ENCODE assay signal across 8 cellular contexts in the genomic region with DNA sequence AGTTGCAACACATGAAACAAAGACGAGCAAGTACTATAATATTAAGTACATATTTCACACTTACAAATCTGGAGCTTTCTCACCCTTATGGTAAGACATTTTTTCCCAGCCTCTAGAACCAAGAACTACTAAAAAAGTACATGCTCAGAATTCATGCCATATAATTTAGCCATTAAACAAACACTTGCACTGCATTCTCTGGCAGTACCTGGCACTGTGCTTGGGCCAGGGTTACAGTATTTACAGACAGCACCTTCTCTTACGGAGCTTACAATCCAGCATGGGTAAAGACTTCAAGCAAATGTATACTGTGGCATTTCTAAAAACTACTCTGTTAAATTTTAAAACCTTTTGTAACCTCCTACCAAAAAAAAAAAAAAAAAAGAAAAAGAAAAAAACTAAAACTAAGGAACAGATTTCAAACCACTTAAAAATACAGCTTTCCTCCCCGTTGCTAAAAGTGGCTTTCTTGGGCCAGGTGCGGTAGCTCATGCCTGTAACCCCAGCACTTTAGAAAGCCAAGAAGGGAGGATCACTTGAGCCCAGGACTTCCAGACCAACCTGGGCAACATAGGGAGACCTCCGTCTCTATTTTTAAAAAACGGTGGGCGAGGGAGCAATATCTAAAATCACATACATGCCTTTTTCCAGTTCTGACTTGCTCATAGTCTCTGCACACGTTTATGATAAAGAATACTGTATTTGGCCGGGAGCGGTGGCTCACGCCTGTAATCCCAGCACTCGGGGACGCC. TPM values are rescaled to one million over a fixed set of nuclear protein-coding genes. Genes with fewer than 3 reads are reported as not detected.
DNase-seq lines count a peak whose midpoint lies in the region; ATAC-seq and TF ChIP-seq lines count a peak whose summit lies in the region.

No MANE protein-coding gene starts in this region.

- H3K18ac ChIP-seq in trophoblast cell (ENCODE audit: low read length) = no peak overlapping the region

- peak overlapping the region; percentile 71 to 98 (median 90) for H3K4me2 ChIP-seq in BLaER1 treated with 17β-estradiol and CSF1 and Interleukin-3, amounts not matched to agents 10 nM and 100 nM
- H3K4me2 ChIP-seq in GM23338 = peak overlapping the region; percentile 94
- peak overlapping the region; percentile 62 for H3K4me2 ChIP-seq in SU-DHL-6 (ENCODE audit: low read depth, low read length, poor library complexity, severe bottlenecking)
- H3K4me2 ChIP-seq in trophoblast cell (ENCODE audit: low read length) = peak overlapping the region; percentile 78

- no peaks in the 10 kb centered on the region; the same call in 2 of the 3 replicates for H3K36me3 Mint-ChIP-seq in GM23338 (ENCODE audit: low read depth)

- TF ChIP-seq CTCF in GM23338 (conservative IDR thresholded peaks at IDR 0.05; ENCODE audit: low read depth in 2 of 2) (no peak), SU-DHL-6 (IDR thresholded peaks at IDR 0.05; ENCODE audit: insufficient read depth, low read length, poor library complexity, severe bottlenecking) (no peak), fibroblast of mammary gland (conservative IDR thresholded peaks at IDR 0.05; ENCODE audit: control insufficient read depth, insufficient read depth, low read depth, low read length) (no peak)

- peak overlapping the region; percentile 55 for H3K14ac ChIP-seq in trophoblast cell (ENCODE audit: low read length)

- no peaks in the 10 kb centered on the region for H3K9me3 Mint-ChIP-seq in GM23338

- H3K9me3 ChIP-seq in BLaER1 treated with 17β-estradiol and CSF1 and Interleukin-3, amounts not matched to agents 10 nM and 100 nM (replicated peaks in 1 of 11) = no peaks in the 10 kb centered on the region
- H3K9me3 ChIP-seq in SU-DHL-6 (ENCODE audit: insufficient read depth, low read length) (no peaks in the 10 kb centered on the region), trophoblast cell (ENCODE audit: insufficient read depth, low read depth, low read length) (no peaks in the 10 kb centered on the region)

- peaks cover 56% of the 10 kb centered on the region for H3K79me2 ChIP-seq in GM23338 (replicated peaks; ENCODE audit: insufficient read depth)
- peaks cover 26% of the 10 kb centered on the region; the same call in 1 of the 2 replicates for H3K79me2 ChIP-seq in SU-DHL-6 (ENCODE audit: insufficient read depth, low read length)
- peaks cover 4% of the 10 kb centered on the region for H3K79me2 ChIP-seq in trophoblast cell (ENCODE audit: control insufficient read depth, insufficient read depth, low read length, poor library complexity)

- H3K27ac Mint-ChIP-seq in GM23338 = peak overlapping the region; percentile 88; the same call in 1 of the 2 replicates

- peak overlapping the region; percentile 74 to 90 (median 84) for H3K27ac ChIP-seq in BLaER1 treated with 17β-estradiol and CSF1 and Interleukin-3, amounts not matched to agents 10 nM and 100 nM
- H3K27ac ChIP-seq in GM23338 (ENCODE audit: low read depth) (peak overlapping the region; percentile 77), SU-DHL-6 (ENCODE audit: low read depth, low read length) (peak overlapping the region; percentile 28), trophoblast cell (ENCODE audit: low read depth, low read length) (no peak overlapping the region)

- no peaks in the 10 kb centered on the region for H3F3A ChIP-seq in GM23338 (replicated peaks; ENCODE audit: low read depth)
- H3F3A ChIP-seq in SU-DHL-6 (ENCODE audit: insufficient read depth) = peaks cover 8% of the 10 kb centered on the region; the same call in 1 of the 2 replicates

- no peak overlapping the region for H4K91ac ChIP-seq in trophoblast cell (ENCODE audit: low read depth, low read length)

- H3K4ac ChIP-seq in trophoblast cell (ENCODE audit: low read depth, low read length) = peak overlapping the region; percentile 82

- no peak overlapping the region for H2BK120ac ChIP-seq in trophoblast cell (ENCODE audit: insufficient read depth, low read length, poor library complexity)

- no peak overlapping the region for H4K8ac ChIP-seq in trophoblast cell (ENCODE audit: low read depth, low read length)

- H3K79me1 ChIP-seq in trophoblast cell (ENCODE audit: low read length) = peaks cover 4% of the 10 kb centered on the region

- ATAC-seq in GM23338 = peak; percentile 12
- ATAC-seq in HG02763 (IDR thresholded peaks at IDR 0.05; ENCODE audit: unreplicated experiment) = no peak
- ATAC-seq in GM18858 (IDR thresholded peaks at IDR 0.05; ENCODE audit: unreplicated experiment) = no peak

- no peak overlapping the region for H2BK12ac ChIP-seq in trophoblast cell (ENCODE audit: low read length)

- no peak overlapping the region for H2AK5ac ChIP-seq in trophoblast cell (ENCODE audit: low read length)

- peaks cover 2% of the 10 kb centered on the region for H3K27me3 Mint-ChIP-seq in GM23338 (ENCODE audit: insufficient read depth, low read depth, poor library complexity)

- H3K9me2 ChIP-seq in GM23338 (ENCODE audit: insufficient read depth) (no peaks in the 10 kb centered on the region), SU-DHL-6 (replicated peaks; ENCODE audit: insufficient read depth, low read length) (no peaks in the 10 kb centered on the region)

- H3K4me3 ChIP-seq in BLaER1 treated with 17β-estradiol and CSF1 and Interleukin-3, amounts not matched to agents 10 nM and 100 nM = peak overlapping the region; percentile 74 to 97 (median 90)
- peak overlapping the region; percentile 98 for H3K4me3 ChIP-seq in GM23338
- peak overlapping the region; percentile 91 for H3K4me3 ChIP-seq in SU-DHL-6 (ENCODE audit: insufficient read depth, low read length, poor library complexity, severe bottlenecking)
- peak overlapping the region; percentile 85 for H3K4me3 ChIP-seq in fibroblast of mammary gland (ENCODE audit: control insufficient read depth, low read depth, low read length)
- peak overlapping the region; percentile 88 for H3K4me3 ChIP-seq in trophoblast cell (ENCODE audit: low read depth, low read length)

- H3K23ac ChIP-seq in trophoblast cell (ENCODE audit: low read length) = no peak overlapping the region

- H2AFZ ChIP-seq in GM23338 = peak overlapping the region; percentile 90; the same call in 1 of the 2 replicates
- peak overlapping the region; percentile 93 for H2AFZ ChIP-seq in SU-DHL-6 (ENCODE audit: low read depth, low read length, severe bottlenecking)
- H2AFZ ChIP-seq in trophoblast cell (ENCODE audit: insufficient read depth, low read length, poor library complexity) = peak overlapping the region; percentile 91

- H3K4me3 Mint-ChIP-seq in GM23338 = peak overlapping the region; percentile 97

- peaks cover 0 to 46% (median 0%) of the 10 kb centered on the region in 11 experiments; a peak in 10 of 22 replicates for H4K20me1 ChIP-seq in BLaER1 treated with 17β-estradiol and CSF1 and Interleukin-3, amounts not matched to agents 10 nM and 100 nM
- H4K20me1 ChIP-seq in GM23338 (replicated peaks; ENCODE audit: insufficient read depth) (no peaks in the 10 kb centered on the region), SU-DHL-6 (ENCODE audit: low read depth, low read length) (no peaks in the 10 kb centered on the region)

- no peak for DNase-seq in GM23338 (ENCODE audit: low spot score)
- DNase-seq in fibroblast of mammary gland (ENCODE audit: low read depth) = no peak
- no peak for DNase-seq in trophoblast cell
- no peak for DNase-seq in GDM1 (lab: John Stamatoyannopoulos, UW)

- H3K27me3 ChIP-seq in BLaER1 treated with 17β-estradiol and CSF1 and Interleukin-3, amounts not matched to agents 10 nM and 100 nM = no peaks in the 10 kb centered on the region
- H3K27me3 ChIP-seq in GM23338 (ENCODE audit: insufficient read depth) = no peaks in the 10 kb centered on the region
- H3K27me3 ChIP-seq in SU-DHL-6 (ENCODE audit: low read length) = no peaks in the 10 kb centered on the region
- no peaks in the 10 kb centered on the region for H3K27me3 ChIP-seq in trophoblast cell (ENCODE audit: insufficient read depth, low read length)

- H3K36me3 ChIP-seq in BLaER1 treated with 17β-estradiol and CSF1 and Interleukin-3, amounts not matched to agents 10 nM and 100 nM = peaks cover 0 to 10% (median 0%) of the 10 kb centered on the region in 11 experiments; a peak in 4 of 22 replicates
- H3K36me3 ChIP-seq in GM23338 (ENCODE audit: insufficient read depth) = no peaks in the 10 kb centered on the region
- no peaks in the 10 kb centered on the region for H3K36me3 ChIP-seq in SU-DHL-6 (ENCODE audit: low read length)
- no peaks in the 10 kb centered on the region for H3K36me3 ChIP-seq in trophoblast cell (ENCODE audit: control insufficient read depth in 1 of 2, insufficient read depth in 2 of 2, low read length in 2 of 2)

- peaks cover 35 to 63% (median 49%) of the 10 kb centered on the region in 10 experiments for H3K4me1 ChIP-seq in BLaER1 treated with 17β-estradiol and CSF1 and Interleukin-3, amounts not matched to agents 10 nM and 100 nM
- H3K4me1 ChIP-seq in GM23338 (ENCODE audit: insufficient read depth) (peaks cover 32% of the 10 kb centered on the region), trophoblast cell (ENCODE audit: control insufficient read depth in 1 of 2, insufficient read depth in 2 of 2, low read length in 2 of 2) (no peaks in the 10 kb centered on the region)

- peak overlapping the region; percentile 65 for H4K12ac ChIP-seq in trophoblast cell (ENCODE audit: low read depth, low read length)

- WGBS in trophoblast cell (ENCODE audit: extremely low coverage, insufficient coverage, insufficient read length) = no CpG with 5 or more reads among the region's 13 CpGs

- H3K9ac ChIP-seq in BLaER1 treated with 17β-estradiol and CSF1 and Interleukin-3, amounts not matched to agents 10 nM and 100 nM = peak overlapping the region; percentile 83 to 93 (median 89)
- peak overlapping the region; percentile 73 for H3K9ac ChIP-seq in SU-DHL-6 (ENCODE audit: low read length)
- H3K9ac ChIP-seq in trophoblast cell (ENCODE audit: low read length) = no peak overlapping the region

- H3K4me1 Mint-ChIP-seq in GM23338 = peaks cover 28% of the 10 kb centered on the region

- no peak overlapping the region for H2BK5ac ChIP-seq in trophoblast cell (ENCODE audit: low read depth, low read length, poor library complexity)

TF ChIP-seq in GM23338, 12 proteins besides CTCF, POLR2A, EP300 and RAD21 (continues in another document):
- TF ChIP-seq NANOG (IDR thresholded peaks at IDR 0.05; ENCODE audit: borderline replicate concordance) (no peak), ZNF331 (CRISPR knock-in tag; IDR thresholded peaks at IDR 0.05; ENCODE audit: low read depth) (no peak), EZH2phosphoT487 (IDR thresholded peaks at IDR 0.05; ENCODE audit: unreplicated experiment) (no peak), JUNB (IDR thresholded peaks at IDR 0.05; ENCODE audit: unreplicated experiment) (no peak), POLR2AphosphoS5 (IDR thresholded peaks at IDR 0.05; ENCODE audit: low read depth) (no peak)

RNA-seq across cellular contexts. Expression of a gene that starts 0.9 kb away (rescaled TPM):
- total RNA-seq in GM23338 (2014; rRNA removed; shearing (Covaris generic)) = 54.1 and 58.3 TPM in 2 replicates
- 21.6 and 23.6 TPM in 2 replicates for polyA plus RNA-seq in GM23338 (2016; fragmentation: Nextera tagmentation; extraction: Ambion mirVana)
- 17.9 and 18.6 TPM in 2 replicates for polyA plus RNA-seq in trophoblast cell (2013)

RNA-seq across cellular contexts. Expression of a gene that starts 47.6 kb away (rescaled TPM):
- total RNA-seq in GM23338 (2014; rRNA removed; shearing (Covaris generic)) = 5.4 and 5.7 TPM in 2 replicates
- polyA plus RNA-seq in GM23338 (2016; fragmentation: Nextera tagmentation; extraction: Ambion mirVana) = 8.5 and 8.6 TPM in 2 replicates
- 22.7 and 24.7 TPM in 2 replicates for polyA plus RNA-seq in trophoblast cell (2013)
